ENCODE assay signal across 12 cellular contexts in genomic region chr20:1897486-1897885, GRCh38. TPM values are rescaled to one million over a fixed set of nuclear protein-coding genes. Genes with fewer than 3 reads are reported as not detected.
DNase-seq lines count a peak whose midpoint lies in the region; ATAC-seq and TF ChIP-seq lines count a peak whose summit lies in the region.
"Had no signal": no experiment of that assay in that cellular context is flagged by ENCODE, and none has a peak within 500 bp of the region (broad histone marks: within the 10 kb centered on the region; RNA-seq: fewer than 3 reads in every experiment).

No MANE protein-coding gene starts in this region.

- H3K4me3 ChIP-seq in heart left ventricle = peak overlapping the region in 2 of 12 donors; percentile 7 to 70
- H3K4me3 ChIP-seq in cardiac fibroblast (replicated peaks in 1 of 2; ENCODE audit: low read depth in 2 of 2, low read length in 2 of 2) = no peak overlapping the region
- no peak overlapping the region for H3K4me3 ChIP-seq in uterus

- H3K27me3 ChIP-seq in heart left ventricle (no peaks in the 10 kb centered on the region), uterus (no peaks in the 10 kb centered on the region)
- H3K27me3 ChIP-seq: brain microvascular endothelial cell had no signal

- TF ChIP-seq POLR2A in heart left ventricle (IDR thresholded peaks at IDR 0.05) = no peak
- no peak for TF ChIP-seq POLR2A in uterus (IDR thresholded peaks at IDR 0.05)

- WGBS in heart left ventricle, 4 donors = 82 to 89% (median 87%) methylated on average over 2 of the region's 2 CpGs

- TF ChIP-seq CTCF in heart left ventricle (IDR thresholded peaks at IDR 0.05) = no peak
- TF ChIP-seq CTCF in cardiac fibroblast (IDR thresholded peaks at IDR 0.05; ENCODE audit: low read depth, low read length) = no peak
- no peak for TF ChIP-seq CTCF in uterus (IDR thresholded peaks at IDR 0.05)

- H3K9me3 ChIP-seq in heart left ventricle (no peaks in the 10 kb centered on the region), uterus (no peaks in the 10 kb centered on the region)

- intact Hi-C loops in heart left ventricle (cut with DNase I) = loop anchor here in 5 of 10 donors (5.0 to 10.0 kb wide), 3 partner anchors 93 to 207 kb away; partner anchors contain the start of gene STK35 (in 1 of the 5)
- intact Hi-C loops in left ventricle myocardium superior (cut with micrococcal nuclease) = loop anchor here (10.0 kb wide), 1 partner anchor 93 kb away; no protein-coding TSS in a partner anchor
- intact Hi-C loops in uterus (cut with DNase I; ENCODE audit: low total_unique reads) = no loop called here

- ATAC-seq in heart left ventricle = no peak
- ATAC-seq in left ventricle myocardium superior = no peak
- ATAC-seq in HG03457 (IDR thresholded peaks at IDR 0.05; ENCODE audit: unreplicated experiment) = no peak
- ATAC-seq in GM18907 (IDR thresholded peaks at IDR 0.05; ENCODE audit: unreplicated experiment) = no peak

- peaks cover 0 to 22% (median 0%) of the 10 kb centered on the region in 9 donors for H3K36me3 ChIP-seq in heart left ventricle
- no peaks in the 10 kb centered on the region for H3K36me3 ChIP-seq in uterus
- H3K36me3 ChIP-seq: brain microvascular endothelial cell had no signal

- peaks cover 0 to 64% (median 33%) of the 10 kb centered on the region in 12 donors for H3K4me1 ChIP-seq in heart left ventricle
- H3K4me1 ChIP-seq in uterus = no peaks in the 10 kb centered on the region

- H3K27ac ChIP-seq in heart left ventricle (peak overlapping the region in 10 of 12 donors; percentile 10 to 97 (median 64)), uterus (peak overlapping the region; percentile 53 to 60)
- H3K27ac ChIP-seq: brain microvascular endothelial cell had no signal

- DNase-seq in heart left ventricle = no peak
- DNase-seq in left ventricle myocardium superior = no peak
- DNase-seq in cardiac fibroblast (ENCODE audit: low read depth in 2 of 2) = peak; percentile 11 to 46
- peak; percentile 44 for DNase-seq in mucosa of gallbladder (ENCODE audit: low spot score)
- peak in 1 of 2 donors; percentile 39 for DNase-seq in uterus
- no peak for DNase-seq in NCI-H2227 (lab: John Stamatoyannopoulos, UW; ENCODE audit: unreplicated experiment)
- DNase-seq: ACHN; activated CD4-positive, CD25-positive, alpha-beta regulatory T cell; brain microvascular endothelial cell; NCI-H2081 treated with DMSO at 0.1 percent for 48 hours had no signal

RNA-seq across cellular contexts. Expression of gene SIRPA, which starts 2.3 kb away (rescaled TPM):
- 10 to 100 TPM; 13.6 to 73.5 (median 28.5) TPM for total RNA-seq in heart left ventricle
- polyA plus RNA-seq in heart left ventricle = 10 to 100 TPM in 1 of 2 donors, 1 to 10 TPM in 1; 8.6 to 46.0 TPM
- 18.1 TPM for total RNA-seq in left ventricle myocardium superior
- total RNA-seq in mucosa of gallbladder = 53.4 TPM
- 10 to 100 TPM; 11.5 to 34.6 (median 20.2) TPM for total RNA-seq in uterus

Comparison
In these comparisons a context has a peak if more than half of its experiments do, and no peak if none do; other contexts are left out.
1. DNase-seq: peak in cardiac fibroblast (2 of 2) and mucosa of gallbladder (single experiment); none in heart left ventricle (0 of 5), left ventricle myocardium superior (single experiment) and NCI-H2227 (single experiment).